16 cellular contexts compared by ENCODE assay signal in genomic region chr17:81229666-81229920, GRCh38.
"Had no signal": no experiment of that assay in that cellular context is flagged by ENCODE, and none has a peak within 500 bp of the region (broad histone marks: within the 10 kb centered on the region; RNA-seq: fewer than 3 reads in every experiment).

No MANE protein-coding gene starts in this region.

- H3K4me3 Mint-ChIP-seq: endodermal cell; stimulated activated naive CD8-positive, alpha-beta T cell treated with anti-CD3 and anti-CD28 coated beads, Interleukin-15, Interleukin-2, amounts not matched to agents 100 ng/mL and 50 ng/mL, for 24 hours had no signal

- H3K27ac ChIP-seq: colonic mucosa, heart left ventricle, right atrium auricular region, upper lobe of right lung, vagina had no signal

- H3K4me1 ChIP-seq: colonic mucosa, right atrium auricular region, tibial nerve, upper lobe of right lung, vagina had no signal

- H3K9me3 Mint-ChIP-seq: endodermal cell; naive thymus-derived CD8-positive, alpha-beta T cell; stimulated activated naive CD8-positive, alpha-beta T cell treated with anti-CD3 and anti-CD28 coated beads, Interleukin-15, Interleukin-2, amounts not matched to agents 100 ng/mL and 50 ng/mL, for 24 hours had no signal

- ATAC-seq: left colon; naive thymus-derived CD8-positive, alpha-beta T cell had no signal

- H3K4me3 ChIP-seq: colonic mucosa, heart left ventricle, right atrium auricular region, testis, tibial nerve, upper lobe of right lung, vagina had no signal

- H3K27ac Mint-ChIP-seq: endodermal cell; stimulated activated naive CD8-positive, alpha-beta T cell treated with anti-CD3 and anti-CD28 coated beads, Interleukin-15, Interleukin-2, amounts not matched to agents 100 ng/mL and 50 ng/mL, for 24 hours had no signal

- DNase-seq: colonic mucosa; effector CD4-positive, alpha-beta T cell; endodermal cell; foreskin melanocyte; hippocampal formation; left colon; small intestine; stimulated activated CD4-positive, alpha-beta T cell treated with anti-CD3 and anti-CD28 coated beads, Interleukin-12 subunit alpha, Interleukin-12 subunit beta, amount 100 ng/mL, for 4 hours; testis; upper lobe of right lung had no signal

- H3K27me3 Mint-ChIP-seq: naive thymus-derived CD8-positive, alpha-beta T cell; stimulated activated naive CD8-positive, alpha-beta T cell treated with anti-CD3 and anti-CD28 coated beads, Interleukin-15, Interleukin-2, amounts not matched to agents 100 ng/mL and 50 ng/mL, for 24 hours had no signal

- H3K4me1 Mint-ChIP-seq: endodermal cell had no signal

- H3K27me3 ChIP-seq: colonic mucosa, heart left ventricle, right atrium auricular region, testis, tibial nerve, upper lobe of right lung, vagina had no signal
